In the genomic region with DNA sequence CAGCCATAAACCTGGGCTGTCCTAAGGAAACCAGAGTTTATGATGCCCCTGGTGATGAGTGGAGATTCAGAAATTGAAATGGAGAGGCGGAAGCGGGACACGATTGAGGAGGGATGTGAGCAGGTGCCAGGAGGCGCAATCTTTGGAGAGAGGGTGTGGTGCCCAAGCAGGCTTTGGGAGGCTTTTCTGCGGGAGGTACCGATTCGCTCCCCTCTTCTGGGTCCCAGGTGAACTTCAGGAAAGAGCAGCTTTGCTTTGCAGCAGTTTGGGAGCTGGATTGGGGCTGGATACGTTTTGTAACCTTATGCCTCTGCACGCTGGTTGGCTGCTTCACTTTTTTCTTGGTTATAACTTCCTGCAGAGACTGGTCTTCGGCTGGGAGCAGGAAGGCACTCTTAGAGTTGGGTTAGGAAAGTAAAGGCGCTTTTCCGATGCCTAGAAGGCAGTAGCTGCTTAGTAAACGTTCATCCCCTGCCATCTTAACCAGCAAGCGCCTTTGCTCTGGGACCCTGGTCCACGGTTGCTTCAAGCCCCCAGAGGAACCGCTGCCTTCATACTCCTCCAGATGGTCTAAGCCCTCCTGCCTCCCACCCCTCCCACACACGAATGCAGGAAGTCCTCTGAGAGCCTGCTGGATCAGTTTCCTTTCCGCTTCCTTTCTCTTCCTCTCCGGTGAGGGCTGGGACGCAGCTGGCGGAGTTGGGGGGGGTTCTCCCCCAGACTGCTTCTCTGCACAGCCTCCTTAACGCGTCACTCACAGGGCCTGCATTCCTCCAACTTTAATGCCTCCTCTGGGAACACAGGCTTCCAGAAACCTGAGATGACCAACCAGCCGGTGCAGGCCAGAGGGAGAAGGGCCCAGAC, we compare ENCODE assay signal across 1 cellular context.
TF ChIP-seq lines count a peak whose summit lies in the region.

No MANE protein-coding gene starts in this region.

TF ChIP-seq in GM23338, 12 proteins besides CTCF, POLR2A, EP300 and RAD21 (continued from another document):
- TF ChIP-seq, protein P1, sequence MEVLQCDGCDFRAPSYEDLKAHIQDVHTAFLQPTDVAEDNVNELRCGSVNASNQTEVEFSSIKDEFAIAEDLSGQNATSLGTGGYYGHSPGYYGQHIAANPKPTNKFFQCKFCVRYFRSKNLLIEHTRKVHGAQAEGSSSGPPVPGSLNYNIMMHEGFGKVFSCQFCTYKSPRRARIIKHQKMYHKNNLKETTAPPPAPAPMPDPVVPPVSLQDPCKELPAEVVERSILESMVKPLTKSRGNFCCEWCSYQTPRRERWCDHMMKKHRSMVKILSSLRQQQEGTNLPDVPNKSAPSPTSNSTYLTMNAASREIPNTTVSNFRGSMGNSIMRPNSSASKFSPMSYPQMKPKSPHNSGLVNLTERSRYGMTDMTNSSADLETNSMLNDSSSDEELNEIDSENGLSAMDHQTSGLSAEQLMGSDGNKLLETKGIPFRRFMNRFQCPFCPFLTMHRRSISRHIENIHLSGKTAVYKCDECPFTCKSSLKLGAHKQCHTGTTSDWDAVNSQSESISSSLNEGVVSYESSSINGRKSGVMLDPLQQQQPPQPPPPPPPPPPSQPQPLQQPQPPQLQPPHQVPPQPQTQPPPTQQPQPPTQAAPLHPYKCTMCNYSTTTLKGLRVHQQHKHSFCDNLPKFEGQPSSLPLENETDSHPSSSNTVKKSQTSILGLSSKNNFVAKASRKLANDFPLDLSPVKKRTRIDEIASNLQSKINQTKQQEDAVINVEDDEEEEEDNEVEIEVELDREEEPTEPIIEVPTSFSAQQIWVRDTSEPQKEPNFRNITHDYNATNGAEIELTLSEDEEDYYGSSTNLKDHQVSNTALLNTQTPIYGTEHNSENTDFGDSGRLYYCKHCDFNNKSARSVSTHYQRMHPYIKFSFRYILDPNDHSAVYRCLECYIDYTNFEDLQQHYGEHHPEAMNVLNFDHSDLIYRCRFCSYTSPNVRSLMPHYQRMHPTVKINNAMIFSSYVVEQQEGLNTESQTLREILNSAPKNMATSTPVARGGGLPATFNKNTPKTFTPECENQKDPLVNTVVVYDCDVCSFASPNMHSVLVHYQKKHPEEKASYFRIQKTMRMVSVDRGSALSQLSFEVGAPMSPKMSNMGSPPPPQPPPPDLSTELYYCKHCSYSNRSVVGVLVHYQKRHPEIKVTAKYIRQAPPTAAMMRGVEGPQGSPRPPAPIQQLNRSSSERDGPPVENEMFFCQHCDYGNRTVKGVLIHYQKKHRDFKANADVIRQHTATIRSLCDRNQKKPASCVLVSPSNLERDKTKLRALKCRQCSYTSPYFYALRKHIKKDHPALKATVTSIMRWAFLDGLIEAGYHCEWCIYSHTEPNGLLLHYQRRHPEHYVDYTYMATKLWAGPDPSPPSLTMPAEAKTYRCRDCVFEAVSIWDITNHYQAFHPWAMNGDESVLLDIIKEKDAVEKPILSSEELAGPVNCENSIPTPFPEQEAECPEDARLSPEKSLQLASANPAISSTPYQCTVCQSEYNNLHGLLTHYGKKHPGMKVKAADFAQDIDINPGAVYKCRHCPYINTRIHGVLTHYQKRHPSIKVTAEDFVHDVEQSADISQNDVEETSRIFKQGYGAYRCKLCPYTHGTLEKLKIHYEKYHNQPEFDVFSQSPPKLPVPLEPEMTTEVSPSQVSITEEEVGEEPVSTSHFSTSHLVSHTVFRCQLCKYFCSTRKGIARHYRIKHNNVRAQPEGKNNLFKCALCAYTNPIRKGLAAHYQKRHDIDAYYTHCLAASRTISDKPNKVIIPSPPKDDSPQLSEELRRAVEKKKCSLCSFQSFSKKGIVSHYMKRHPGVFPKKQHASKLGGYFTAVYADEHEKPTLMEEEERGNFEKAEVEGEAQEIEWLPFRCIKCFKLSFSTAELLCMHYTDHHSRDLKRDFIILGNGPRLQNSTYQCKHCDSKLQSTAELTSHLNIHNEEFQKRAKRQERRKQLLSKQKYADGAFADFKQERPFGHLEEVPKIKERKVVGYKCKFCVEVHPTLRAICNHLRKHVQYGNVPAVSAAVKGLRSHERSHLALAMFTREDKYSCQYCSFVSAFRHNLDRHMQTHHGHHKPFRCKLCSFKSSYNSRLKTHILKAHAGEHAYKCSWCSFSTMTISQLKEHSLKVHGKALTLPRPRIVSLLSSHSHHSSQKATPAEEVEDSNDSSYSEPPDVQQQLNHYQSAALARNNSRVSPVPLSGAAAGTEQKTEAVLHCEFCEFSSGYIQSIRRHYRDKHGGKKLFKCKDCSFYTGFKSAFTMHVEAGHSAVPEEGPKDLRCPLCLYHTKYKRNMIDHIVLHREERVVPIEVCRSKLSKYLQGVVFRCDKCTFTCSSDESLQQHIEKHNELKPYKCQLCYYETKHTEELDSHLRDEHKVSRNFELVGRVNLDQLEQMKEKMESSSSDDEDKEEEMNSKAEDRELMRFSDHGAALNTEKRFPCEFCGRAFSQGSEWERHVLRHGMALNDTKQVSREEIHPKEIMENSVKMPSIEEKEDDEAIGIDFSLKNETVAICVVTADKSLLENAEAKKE (CRISPR knock-in tag; IDR thresholded peaks at IDR 0.05): 0 out of 2 replicates have a peak, but pooled peaks have one; percentile 26
- TF ChIP-seq CREB1 (CRISPR knock-in tag; IDR thresholded peaks at IDR 0.05; ENCODE audit: low read depth): peak; percentile 70
